ENCODE assay signal across 21 cellular contexts in genomic region chr16:17307501-17307900, GRCh38.
"Had no signal": no experiment of that assay in that cellular context is flagged by ENCODE, and none has a peak within 500 bp of the region (broad histone marks: within the 10 kb centered on the region; RNA-seq: fewer than 3 reads in every experiment).

No MANE protein-coding gene starts in this region.

- DNase-seq: activated gamma-delta T cell treated with Interleukin-2 at 50 U/mL for 16 hours; activated T-cell treated with anti-CD3 and anti-CD28 coated beads, Interleukin-2, amount 50 U/mL, for 1 hour; effector memory CD8-positive, alpha-beta T cell; gastrocnemius medialis; heart right ventricle; islet precursor cell; left cardiac atrium; nephron progenitor cell; spleen; stimulated activated CD4-positive, alpha-beta T cell treated with anti-CD3 and anti-CD28 coated beads, Interleukin-4, amount 100 ng/mL, for 24 hours; substantia nigra; T-helper 1 cell; T-helper 9 cell; thyroid gland had no signal

- H3K27me3 Mint-ChIP-seq: central memory CD8-positive, alpha-beta T cell; effector memory CD8-positive, alpha-beta T cell; memory B cell; stimulated activated naive CD8-positive, alpha-beta T cell treated with anti-CD3 and anti-CD28 coated beads, Interleukin-15, Interleukin-2, amounts not matched to agents 100 ng/mL and 50 ng/mL, for 24 hours had no signal

- H3K4me3 Mint-ChIP-seq: central memory CD8-positive, alpha-beta T cell; effector memory CD8-positive, alpha-beta T cell; memory B cell; nephron progenitor cell; stimulated activated naive CD8-positive, alpha-beta T cell treated with anti-CD3 and anti-CD28 coated beads, Interleukin-15, Interleukin-2, amounts not matched to agents 100 ng/mL and 50 ng/mL, for 24 hours had no signal

- H3K9me3 Mint-ChIP-seq: central memory CD8-positive, alpha-beta T cell; effector memory CD8-positive, alpha-beta T cell; memory B cell; nephron progenitor cell; stimulated activated naive CD8-positive, alpha-beta T cell treated with anti-CD3 and anti-CD28 coated beads, Interleukin-15, Interleukin-2, amounts not matched to agents 100 ng/mL and 50 ng/mL, for 24 hours had no signal

- FAIRE-seq: astrocyte, colon, endothelial cell of umbilical vein had no signal

- H3K27ac Mint-ChIP-seq: activated naive CD4-positive, alpha-beta T cell treated with anti-CD3 and anti-CD28 coated beads, Interleukin-2, amount 50 U/mL, for 72 hours; memory B cell; nephron progenitor cell; stimulated activated naive CD8-positive, alpha-beta T cell treated with anti-CD3 and anti-CD28 coated beads, Interleukin-15, Interleukin-2, amounts not matched to agents 100 ng/mL and 50 ng/mL, for 24 hours had no signal
